ENCODE assay signal across 27 cellular contexts in the genomic region with DNA sequence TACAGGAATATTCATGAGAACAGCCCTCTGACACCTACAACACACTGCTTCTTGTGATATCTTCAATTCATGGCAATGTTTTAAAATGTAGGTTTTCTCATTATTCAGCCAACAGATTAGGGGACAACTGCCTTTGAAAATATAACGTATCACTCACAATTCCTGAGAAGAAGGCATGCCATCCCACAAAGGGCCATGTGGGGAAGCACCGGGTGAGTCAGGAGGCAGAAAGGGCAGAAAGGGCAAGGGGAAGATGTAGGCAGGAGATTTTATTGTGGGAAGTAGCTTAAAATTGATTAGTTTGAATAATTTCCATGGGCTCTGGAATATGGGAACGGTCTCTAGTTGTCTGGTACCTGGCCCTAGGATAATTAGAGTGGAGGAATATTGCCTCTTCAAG.
"Had no signal": no experiment of that assay in that cellular context is flagged by ENCODE, and none has a peak within 500 bp of the region (broad histone marks: within the 10 kb centered on the region; RNA-seq: fewer than 3 reads in every experiment).

No MANE protein-coding gene starts in this region.

- H3K36me3 Mint-ChIP-seq: activated naive CD4-positive, alpha-beta T cell treated with anti-CD3 and anti-CD28 coated beads, Interleukin-2, amount 10 ng/mL, durations not matched to agents 7 days and 5 days; stimulated activated effector memory CD8-positive, alpha-beta T cell treated with anti-CD3 and anti-CD28 coated beads, Interleukin-12 subunit alpha, Interleukin-12 subunit beta, amount 100 ng/mL, for 72 hours had no signal

- H3K36me3 ChIP-seq: lower lobe of right lung, right lobe of liver, uterus, WERI-Rb-1 had no signal

- FAIRE-seq: endometrium, keratinocyte, small intestine had no signal

- H3K4me3 ChIP-seq: body of pancreas, lower lobe of right lung, right lobe of liver, testis, uterus had no signal

- H3K27ac ChIP-seq: body of pancreas, lower lobe of right lung, right lobe of liver, testis, uterus, WERI-Rb-1 had no signal

- H3K4me3 Mint-ChIP-seq: activated naive CD4-positive, alpha-beta T cell treated with anti-CD3 and anti-CD28 coated beads, Interleukin-2, amount 10 ng/mL, durations not matched to agents 7 days and 5 days; activated T-cell treated with anti-CD3 and anti-CD28 coated beads, Interleukin-2, amount 50 U/mL, for 72 hours; dendritic cell treated with granulocyte-macrophage colony-stimulating factor and Interleukin-4, amounts not matched to agents 40 ng/mL and 50 ng/mL, for 4 days; naive thymus-derived CD4-positive, alpha-beta T cell; neural crest cell; stimulated activated effector memory CD8-positive, alpha-beta T cell treated with anti-CD3 and anti-CD28 coated beads, Interleukin-12 subunit alpha, Interleukin-12 subunit beta, amount 100 ng/mL, for 72 hours had no signal

- H3K27me3 Mint-ChIP-seq: activated naive CD4-positive, alpha-beta T cell treated with anti-CD3 and anti-CD28 coated beads, Interleukin-2, amount 10 ng/mL, durations not matched to agents 7 days and 5 days; dendritic cell treated with granulocyte-macrophage colony-stimulating factor and Interleukin-4, amounts not matched to agents 40 ng/mL and 50 ng/mL, for 4 days; naive thymus-derived CD4-positive, alpha-beta T cell had no signal

- H3K4me1 Mint-ChIP-seq: activated naive CD4-positive, alpha-beta T cell treated with anti-CD3 and anti-CD28 coated beads, Interleukin-2, amount 10 ng/mL, durations not matched to agents 7 days and 5 days; neural crest cell; stimulated activated effector memory CD8-positive, alpha-beta T cell treated with anti-CD3 and anti-CD28 coated beads, Interleukin-12 subunit alpha, Interleukin-12 subunit beta, amount 100 ng/mL, for 72 hours had no signal

- H3K27ac Mint-ChIP-seq: activated naive CD4-positive, alpha-beta T cell treated with anti-CD3 and anti-CD28 coated beads, Interleukin-2, amount 10 ng/mL, durations not matched to agents 7 days and 5 days; activated T-cell treated with anti-CD3 and anti-CD28 coated beads, Interleukin-2, amount 50 U/mL, for 72 hours; dendritic cell treated with granulocyte-macrophage colony-stimulating factor and Interleukin-4, amounts not matched to agents 40 ng/mL and 50 ng/mL, for 4 days; naive thymus-derived CD4-positive, alpha-beta T cell; stimulated activated effector memory CD8-positive, alpha-beta T cell treated with anti-CD3 and anti-CD28 coated beads, Interleukin-12 subunit alpha, Interleukin-12 subunit beta, amount 100 ng/mL, for 72 hours had no signal

- H3K4me1 ChIP-seq: body of pancreas, lower lobe of right lung, right lobe of liver, testis, uterus had no signal

- H3K9me3 ChIP-seq: body of pancreas, lower lobe of right lung, right lobe of liver, testis, uterus had no signal

- ATAC-seq: activated T-cell treated with anti-CD3 and anti-CD28 coated beads, Interleukin-2, amount 50 U/mL, for 72 hours; body of pancreas; left lobe of liver; lower lobe of right lung; naive thymus-derived CD4-positive, alpha-beta T cell; right lobe of liver; stimulated activated effector memory CD8-positive, alpha-beta T cell treated with anti-CD3 and anti-CD28 coated beads, Interleukin-12 subunit alpha, Interleukin-12 subunit beta, amount 100 ng/mL, for 72 hours had no signal

- DNase-seq: activated CD4-positive, alpha-beta T cell treated with anti-CD3 and anti-CD28 coated beads, Interleukin-2, amount 50 U/mL, for 4 hours; activated effector memory CD4-positive, alpha-beta T cell treated with Interleukin-2 at 50 U/mL for 16 hours; activated naive CD4-positive, alpha-beta T cell treated with anti-CD3 and anti-CD28 coated beads, Interleukin-2, amount 10 ng/mL, durations not matched to agents 7 days and 5 days; activated T-cell treated with anti-CD3 and anti-CD28 coated beads, Interleukin-2, amount 50 U/mL, for 72 hours; anterior cingulate cortex; body of pancreas; caudate nucleus; effector CD4-positive, alpha-beta T cell; lower lobe of right lung; mesendoderm; naive thymus-derived CD4-positive, alpha-beta T cell; occipital lobe; posterior cingulate gyrus; right lobe of liver; small intestine; stimulated activated CD4-positive, alpha-beta T cell treated with anti-CD3 and anti-CD28 coated beads, Interleukin-2, amount 100 ng/mL, for 24 hours; T-helper 2 cell; testis; trophoblast cell; uterus; WERI-Rb-1 had no signal

- H3K27me3 ChIP-seq: body of pancreas, right lobe of liver, testis, uterus had no signal
